ENCODE assay signal across 8 cellular contexts in the genomic region with DNA sequence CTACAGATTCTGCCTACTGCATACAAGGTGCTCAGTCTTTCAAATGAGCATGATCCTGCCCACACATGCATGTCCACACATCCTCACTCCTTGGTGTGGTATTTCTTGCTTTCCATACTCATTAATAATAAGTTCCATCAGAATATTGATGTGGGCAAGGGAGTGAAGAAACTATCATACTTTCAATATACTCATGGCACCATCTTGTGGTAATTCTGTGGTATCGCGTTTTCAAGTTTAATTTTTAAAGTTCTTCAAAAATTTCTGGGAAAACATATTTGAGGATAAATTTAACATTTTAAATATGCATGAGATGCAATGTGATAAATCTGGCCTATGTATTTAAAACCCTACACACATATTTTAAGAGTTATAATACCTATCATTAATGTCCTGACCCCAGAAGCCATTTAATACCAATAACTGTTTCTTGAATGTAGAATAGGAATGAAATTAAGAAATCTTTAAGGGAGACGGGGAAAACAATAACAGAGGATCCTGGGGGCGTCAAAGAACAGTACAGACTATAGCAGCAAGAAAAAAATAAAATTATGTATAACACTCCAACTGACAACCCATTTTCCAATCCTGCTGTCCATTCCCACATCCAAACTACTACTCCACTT.
DNase-seq lines count a peak whose midpoint lies in the region; ATAC-seq and TF ChIP-seq lines count a peak whose summit lies in the region.

No MANE protein-coding gene starts in this region.

- H3K27ac Mint-ChIP-seq in stimulated activated memory B cell treated with anti-CD40 and anti-IgM and Interleukin-4, amounts not matched to agents 10 μg/mL and 1 μg/mL and 100 μg/mL, for 72 hours: no peak overlapping the region

- H3K36me3 ChIP-seq in heart right ventricle (no peaks in the 10 kb centered on the region), adipocyte (ENCODE audit: control insufficient read depth, insufficient read depth, low read length, severe bottlenecking) (no peaks in the 10 kb centered on the region), kidney epithelial cell (ENCODE audit: control insufficient read depth, insufficient read depth, low read length) (no peaks in the 10 kb centered on the region)

- no peaks in the 10 kb centered on the region for H3K27me3 Mint-ChIP-seq in stimulated activated memory B cell treated with anti-CD40 and anti-IgM and Interleukin-4, amounts not matched to agents 10 μg/mL and 1 μg/mL and 100 μg/mL, for 72 hours

- H3K4me1 Mint-ChIP-seq in stimulated activated memory B cell treated with anti-CD40 and anti-IgM and Interleukin-4, amounts not matched to agents 10 μg/mL and 1 μg/mL and 100 μg/mL, for 72 hours: no peaks in the 10 kb centered on the region

- no peaks in the 10 kb centered on the region for H3K9me3 Mint-ChIP-seq in stimulated activated memory B cell treated with anti-CD40 and anti-IgM and Interleukin-4, amounts not matched to agents 10 μg/mL and 1 μg/mL and 100 μg/mL, for 72 hours

- H3K4me3 Mint-ChIP-seq in stimulated activated memory B cell treated with anti-CD40 and anti-IgM and Interleukin-4, amounts not matched to agents 10 μg/mL and 1 μg/mL and 100 μg/mL, for 72 hours: no peak overlapping the region

- H3K9ac ChIP-seq in adipocyte (ENCODE audit: low read length): no peak overlapping the region

- H3K27ac ChIP-seq in heart right ventricle: no peak overlapping the region

- DNase-seq in heart right ventricle (no peak), left ventricle myocardium superior (no peak), NCI-H1105 (lab: John Stamatoyannopoulos, UW) (peak; percentile 1), adipocyte (ENCODE audit: low read depth) (peak; percentile 74), kidney epithelial cell (ENCODE audit: low read depth) (no peak)
- no peak for DNase-seq in activated effector memory CD4-positive, alpha-beta T cell treated with Interleukin-2 at 50 U/mL for 16 hours

- TF ChIP-seq CTCF in heart right ventricle (IDR thresholded peaks at IDR 0.05) (peak; percentile 22 to 74 (median 61)), kidney epithelial cell (IDR thresholded peaks at IDR 0.05; ENCODE audit: insufficient read depth, low read length, poor library complexity, severe bottlenecking) (peak; percentile 44)

- 11 to 14% methylated on average over 4 of the region's 4 CpGs for WGBS in heart right ventricle, 2 donors

- H3K27me3 ChIP-seq in heart right ventricle: no peaks in the 10 kb centered on the region
- no peaks in the 10 kb centered on the region for H3K27me3 ChIP-seq in adipocyte (replicated peaks; ENCODE audit: control insufficient read depth, insufficient read depth, low read length)
- no peaks in the 10 kb centered on the region for H3K27me3 ChIP-seq in kidney epithelial cell (ENCODE audit: control insufficient read depth, insufficient read depth, low read length)

- no peaks in the 10 kb centered on the region for H3K36me3 Mint-ChIP-seq in stimulated activated memory B cell treated with anti-CD40 and anti-IgM and Interleukin-4, amounts not matched to agents 10 μg/mL and 1 μg/mL and 100 μg/mL, for 72 hours

- intact Hi-C loops in heart right ventricle (cut with DNase I) (loop anchor here in 8 of 10 donors (2.0 kb wide), 2 partner anchors 326 to 328 kb away; no protein-coding TSS in a partner anchor), left ventricle myocardium superior (cut with micrococcal nuclease) (loop anchor here (5.0 kb wide), 1 partner anchor 329 kb away; no protein-coding TSS in a partner anchor)

- H3K4me3 ChIP-seq in heart right ventricle: no peak overlapping the region
- no peak overlapping the region for H3K4me3 ChIP-seq in adipocyte (ENCODE audit: low read length)
- no peak overlapping the region for H3K4me3 ChIP-seq in kidney epithelial cell (ENCODE audit: low read depth, low read length)

- H3K9me3 ChIP-seq in heart right ventricle: no peaks in the 10 kb centered on the region
- no peaks in the 10 kb centered on the region for H3K9me3 ChIP-seq in adipocyte (ENCODE audit: control insufficient read depth, low read length)

- no peaks in the 10 kb centered on the region for H3K4me1 ChIP-seq in heart right ventricle
- H3K4me1 ChIP-seq in adipocyte (ENCODE audit: control insufficient read depth, insufficient read depth, low read length): peaks cover 32% of the 10 kb centered on the region

- ATAC-seq in heart right ventricle: peak in 1 of 8 donors; percentile 29
- ATAC-seq in left ventricle myocardium superior: no peak
- no peak for ATAC-seq in GM21529 (IDR thresholded peaks at IDR 0.05; ENCODE audit: unreplicated experiment)
- ATAC-seq in stimulated activated memory B cell treated with anti-CD40 and anti-IgM and Interleukin-4, amounts not matched to agents 10 μg/mL and 1 μg/mL and 100 μg/mL, for 72 hours: no peak

Comparison
In these comparisons a context has a peak if more than half of its experiments do, and no peak if none do; other contexts are left out.
1. DNase-seq: peak in NCI-H1105 (single experiment) and adipocyte (single experiment); none in heart right ventricle (0 of 2), left ventricle myocardium superior (single experiment), kidney epithelial cell (single experiment) and activated effector memory CD4-positive, alpha-beta T cell treated with Interleukin-2 at 50 U/mL for 16 hours (single experiment).